In the genomic region with DNA sequence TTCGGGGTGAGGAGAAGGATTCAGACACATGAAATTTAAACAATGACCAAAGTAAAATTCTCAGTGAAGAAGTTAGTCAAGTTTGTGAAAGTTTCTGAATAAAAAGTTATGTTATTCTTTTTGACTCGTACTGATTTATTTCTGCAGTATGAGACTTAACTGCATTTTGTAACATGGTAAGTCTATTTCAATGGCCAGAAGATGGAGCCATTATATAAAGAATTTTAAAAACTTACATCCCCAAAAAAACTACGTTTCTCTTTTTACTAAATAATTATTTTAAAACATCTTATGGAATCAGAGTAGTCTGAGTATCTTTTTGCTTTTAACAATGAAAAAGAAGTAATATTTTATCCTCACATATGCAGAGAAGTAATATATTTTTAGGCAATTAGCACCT, we compare ENCODE assay signal across 1 cellular context.
A peak's percentile ranks its signal among the peaks of the same experiment; 100 is the strongest.
TF ChIP-seq lines count a peak whose summit lies in the region.

No MANE protein-coding gene starts in this region.

TF ChIP-seq in HepG2, 621 proteins besides CTCF, POLR2A, EP300 and RAD21:
- TF ChIP-seq, protein P1, sequence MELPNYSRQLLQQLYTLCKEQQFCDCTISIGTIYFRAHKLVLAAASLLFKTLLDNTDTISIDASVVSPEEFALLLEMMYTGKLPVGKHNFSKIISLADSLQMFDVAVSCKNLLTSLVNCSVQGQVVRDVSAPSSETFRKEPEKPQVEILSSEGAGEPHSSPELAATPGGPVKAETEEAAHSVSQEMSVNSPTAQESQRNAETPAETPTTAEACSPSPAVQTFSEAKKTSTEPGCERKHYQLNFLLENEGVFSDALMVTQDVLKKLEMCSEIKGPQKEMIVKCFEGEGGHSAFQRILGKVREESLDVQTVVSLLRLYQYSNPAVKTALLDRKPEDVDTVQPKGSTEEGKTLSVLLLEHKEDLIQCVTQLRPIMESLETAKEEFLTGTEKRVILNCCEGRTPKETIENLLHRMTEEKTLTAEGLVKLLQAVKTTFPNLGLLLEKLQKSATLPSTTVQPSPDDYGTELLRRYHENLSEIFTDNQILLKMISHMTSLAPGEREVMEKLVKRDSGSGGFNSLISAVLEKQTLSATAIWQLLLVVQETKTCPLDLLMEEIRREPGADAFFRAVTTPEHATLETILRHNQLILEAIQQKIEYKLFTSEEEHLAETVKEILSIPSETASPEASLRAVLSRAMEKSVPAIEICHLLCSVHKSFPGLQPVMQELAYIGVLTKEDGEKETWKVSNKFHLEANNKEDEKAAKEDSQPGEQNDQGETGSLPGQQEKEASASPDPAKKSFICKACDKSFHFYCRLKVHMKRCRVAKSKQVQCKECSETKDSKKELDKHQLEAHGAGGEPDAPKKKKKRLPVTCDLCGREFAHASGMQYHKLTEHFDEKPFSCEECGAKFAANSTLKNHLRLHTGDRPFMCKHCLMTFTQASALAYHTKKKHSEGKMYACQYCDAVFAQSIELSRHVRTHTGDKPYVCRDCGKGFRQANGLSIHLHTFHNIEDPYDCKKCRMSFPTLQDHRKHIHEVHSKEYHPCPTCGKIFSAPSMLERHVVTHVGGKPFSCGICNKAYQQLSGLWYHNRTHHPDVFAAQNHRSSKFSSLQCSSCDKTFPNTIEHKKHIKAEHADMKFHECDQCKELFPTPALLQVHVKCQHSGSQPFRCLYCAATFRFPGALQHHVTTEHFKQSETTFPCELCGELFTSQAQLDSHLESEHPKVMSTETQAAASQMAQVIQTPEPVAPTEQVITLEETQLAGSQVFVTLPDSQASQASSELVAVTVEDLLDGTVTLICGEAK (IDR thresholded peaks at IDR 0.05): no peak
- TF ChIP-seq, protein P1 (CRISPR knock-in tag; IDR thresholded peaks at IDR 0.05): no peak
- TF ChIP-seq STAG1 (CRISPR knock-in tag; IDR thresholded peaks at IDR 0.05): peak; percentile 40
TF ChIP-seq in HepG2: peak in this region for 1.
